ENCODE assay signal across 8 cellular contexts in the genomic region with DNA sequence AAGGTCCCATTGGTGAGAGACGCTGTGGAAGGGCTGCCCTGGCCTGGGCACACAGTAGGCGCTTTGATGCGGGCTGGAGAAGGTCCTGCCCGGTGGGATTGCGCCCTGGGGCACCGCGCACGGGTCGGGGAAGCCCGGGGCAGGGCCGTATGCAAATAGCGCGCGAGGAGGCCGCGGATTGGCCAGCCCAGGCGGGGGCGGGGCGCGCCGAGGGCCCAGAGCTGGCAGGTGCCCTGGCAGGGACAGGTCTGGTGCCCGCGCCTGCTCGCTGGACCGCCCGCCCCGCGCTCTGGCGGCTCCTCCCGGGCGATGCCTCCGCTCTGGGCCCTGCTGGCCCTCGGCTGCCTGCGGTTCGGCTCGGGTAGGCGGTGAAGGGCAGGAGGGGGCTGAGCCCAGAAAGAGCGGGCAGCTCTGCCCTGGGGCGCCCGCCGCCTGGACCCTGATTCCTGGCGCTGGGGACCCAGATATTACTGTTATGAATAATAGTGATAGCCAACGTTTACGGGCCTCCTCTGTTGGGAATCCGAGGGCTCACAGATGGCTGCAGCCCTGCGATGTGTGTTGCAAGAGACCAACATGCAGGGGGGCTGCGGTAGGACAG. TPM values are rescaled to one million over a fixed set of nuclear protein-coding genes. Genes with fewer than 3 reads are reported as not detected.
A peak's percentile ranks its signal among the peaks of the same experiment; 100 is the strongest.
DNase-seq lines count a peak whose midpoint lies in the region; TF ChIP-seq lines count a peak whose summit lies in the region.

A gene (plus strand): TSS at position 245 of the 601 bp plus-strand sequence. CDS start 65 bp downstream, at position 310.

- TF ChIP-seq EP300 in neural cell (conservative IDR thresholded peaks at IDR 0.05; ENCODE audit: poor library complexity, severe bottlenecking): no peak

- H3K27ac ChIP-seq in C4-2B: peak within 1 kb of the TSS; percentile 68
- no peak within 1 kb of the TSS for H3K27ac ChIP-seq in neural cell (ENCODE audit: low read length)
- no peak within 1 kb of the TSS for H3K27ac ChIP-seq in testis

- no peaks in the 10 kb centered on the region for H3F3A ChIP-seq in neural cell (ENCODE audit: insufficient read depth, low read length, poor library complexity, severe bottlenecking)

- no peaks in the 10 kb centered on the region for H3K79me2 ChIP-seq in neural cell (replicated peaks; ENCODE audit: insufficient read depth, low read length)

- no peak within 1 kb of the TSS for H3K4me2 ChIP-seq in neural cell (ENCODE audit: low read length)

- DNase-seq in MV-4-11 (lab: John Stamatoyannopoulos, UW): peak; percentile 15
- peak; percentile 62 for DNase-seq in activated CD8-positive, alpha-beta memory T cell treated with anti-CD3 and anti-CD28 coated beads, Interleukin-2, amount 50 U/mL, for 4 hours
- peak; percentile 32 to 37 for DNase-seq in erythroblast (lab: John Stamatoyannopoulos, UW)
- peak; percentile 73 for DNase-seq in testis
- no peak for DNase-seq in HuH-7.5 (ENCODE audit: low spot score)
- no peak for DNase-seq in HEK293T (ENCODE audit: extremely low spot score)

- no peak within 1 kb of the TSS for H2AFZ ChIP-seq in neural cell (ENCODE audit: low read depth, low read length)

- H3K9me3 ChIP-seq in neural cell (ENCODE audit: low read length) (no peaks in the 10 kb centered on the region), testis (no peaks in the 10 kb centered on the region)

- CTCF ChIA-PET in HEK293T (lab: Yijun Ruan, JAX): no interaction called here

- H3K9me2 ChIP-seq in neural cell (ENCODE audit: insufficient read depth, low read length): no peaks in the 10 kb centered on the region

- peak within 1 kb of the TSS; percentile 37 for H3K4me3 ChIP-seq in neural cell (ENCODE audit: low read length)
- peak within 1 kb of the TSS; percentile 24 to 44 for H3K4me3 ChIP-seq in testis

- intact Hi-C loops in testis (cut with DNase I; ENCODE audit: low total_unique reads): no loop called here

- TF ChIP-seq CTCF in C4-2B (conservative IDR thresholded peaks at IDR 0.05): no peak
- TF ChIP-seq CTCF in neural cell (IDR thresholded peaks at IDR 0.05; ENCODE audit: poor library complexity, severe bottlenecking): no peak
- TF ChIP-seq CTCF in testis (IDR thresholded peaks at IDR 0.05): no peak

- no peak for TF ChIP-seq RAD21 in neural cell (conservative IDR thresholded peaks at IDR 0.05)

- POLR2A ChIA-PET in HEK293T (lab: Yijun Ruan, JAX): no interaction called here

- WGBS in testis, 2 donors: 12 to 29% methylated on average over 5 to 47 of the region's 47 CpGs

- H3K36me3 ChIP-seq in neural cell (ENCODE audit: insufficient read depth, low read length) (no peaks in the 10 kb centered on the region), testis (ENCODE audit: low read depth, missing control alignments) (no peaks in the 10 kb centered on the region)

- H3K27me3 ChIP-seq in neural cell (ENCODE audit: insufficient read depth, low read depth, low read length): peaks cover 23% of the 10 kb centered on the region
- no peaks in the 10 kb centered on the region for H3K27me3 ChIP-seq in testis

- no peak for TF ChIP-seq POLR2A in erythroblast (IDR thresholded peaks at IDR 0.05; ENCODE audit: low read length)
- TF ChIP-seq POLR2A in testis (IDR thresholded peaks at IDR 0.05): no peak

- H4K20me1 ChIP-seq in neural cell (ENCODE audit: insufficient read depth): no peaks in the 10 kb centered on the region

- peaks cover 3% of the 10 kb centered on the region for H3K4me1 ChIP-seq in testis

- no peak within 1 kb of the TSS for H3K9ac ChIP-seq in neural cell (ENCODE audit: low read length)

TF ChIP-seq in neural cell, 6 proteins besides CTCF, POLR2A, EP300 and RAD21:
- TF ChIP-seq, protein P1, sequence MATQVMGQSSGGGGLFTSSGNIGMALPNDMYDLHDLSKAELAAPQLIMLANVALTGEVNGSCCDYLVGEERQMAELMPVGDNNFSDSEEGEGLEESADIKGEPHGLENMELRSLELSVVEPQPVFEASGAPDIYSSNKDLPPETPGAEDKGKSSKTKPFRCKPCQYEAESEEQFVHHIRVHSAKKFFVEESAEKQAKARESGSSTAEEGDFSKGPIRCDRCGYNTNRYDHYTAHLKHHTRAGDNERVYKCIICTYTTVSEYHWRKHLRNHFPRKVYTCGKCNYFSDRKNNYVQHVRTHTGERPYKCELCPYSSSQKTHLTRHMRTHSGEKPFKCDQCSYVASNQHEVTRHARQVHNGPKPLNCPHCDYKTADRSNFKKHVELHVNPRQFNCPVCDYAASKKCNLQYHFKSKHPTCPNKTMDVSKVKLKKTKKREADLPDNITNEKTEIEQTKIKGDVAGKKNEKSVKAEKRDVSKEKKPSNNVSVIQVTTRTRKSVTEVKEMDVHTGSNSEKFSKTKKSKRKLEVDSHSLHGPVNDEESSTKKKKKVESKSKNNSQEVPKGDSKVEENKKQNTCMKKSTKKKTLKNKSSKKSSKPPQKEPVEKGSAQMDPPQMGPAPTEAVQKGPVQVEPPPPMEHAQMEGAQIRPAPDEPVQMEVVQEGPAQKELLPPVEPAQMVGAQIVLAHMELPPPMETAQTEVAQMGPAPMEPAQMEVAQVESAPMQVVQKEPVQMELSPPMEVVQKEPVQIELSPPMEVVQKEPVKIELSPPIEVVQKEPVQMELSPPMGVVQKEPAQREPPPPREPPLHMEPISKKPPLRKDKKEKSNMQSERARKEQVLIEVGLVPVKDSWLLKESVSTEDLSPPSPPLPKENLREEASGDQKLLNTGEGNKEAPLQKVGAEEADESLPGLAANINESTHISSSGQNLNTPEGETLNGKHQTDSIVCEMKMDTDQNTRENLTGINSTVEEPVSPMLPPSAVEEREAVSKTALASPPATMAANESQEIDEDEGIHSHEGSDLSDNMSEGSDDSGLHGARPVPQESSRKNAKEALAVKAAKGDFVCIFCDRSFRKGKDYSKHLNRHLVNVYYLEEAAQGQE (IDR thresholded peaks at IDR 0.05; ENCODE audit: borderline replicate concordance): no peak
- TF ChIP-seq SMC3 (conservative IDR thresholded peaks at IDR 0.05; ENCODE audit: poor library complexity) (no peak), TAF1 (IDR thresholded peaks at IDR 0.05; ENCODE audit: low read depth) (no peak), MXI1 (conservative IDR thresholded peaks at IDR 0.05; ENCODE audit: poor library complexity, severe bottlenecking) (no peak), EZH2 (IDR thresholded peaks at IDR 0.05; ENCODE audit: borderline replicate concordance, insufficient read depth, low read length, poor library complexity, severe bottlenecking) (no peak), POLR2AphosphoS5 (IDR thresholded peaks at IDR 0.05) (no peak)

TF ChIP-seq in HEK293T, 16 proteins besides CTCF, POLR2A, EP300 and RAD21:
- TF ChIP-seq FOXK2 (IDR thresholded peaks at IDR 0.05): no peak
- TF ChIP-seq HDGF (IDR thresholded peaks at IDR 0.05; ENCODE audit: borderline replicate concordance): no peak
- TF ChIP-seq TARDBP (IDR thresholded peaks at IDR 0.05): no peak
- no peak for TF ChIP-seq ZNF384 (IDR thresholded peaks at IDR 0.05)
- no peak for TF ChIP-seq L3MBTL2 (conservative IDR thresholded peaks at IDR 0.05)
- TF ChIP-seq SP1 (IDR thresholded peaks at IDR 0.05): no peak
- no peak for TF ChIP-seq FOXA1 (IDR thresholded peaks at IDR 0.05)
- no peak for TF ChIP-seq NFRKB (IDR thresholded peaks at IDR 0.05)
- no peak for TF ChIP-seq FOXM1 (IDR thresholded peaks at IDR 0.05; ENCODE audit: borderline replicate concordance)
- no peak for TF ChIP-seq LEF1 (IDR thresholded peaks at IDR 0.05; ENCODE audit: borderline replicate concordance)
- TF ChIP-seq BHLHE40 (IDR thresholded peaks at IDR 0.05; ENCODE audit: borderline replicate concordance): no peak
- TF ChIP-seq, protein P2, sequence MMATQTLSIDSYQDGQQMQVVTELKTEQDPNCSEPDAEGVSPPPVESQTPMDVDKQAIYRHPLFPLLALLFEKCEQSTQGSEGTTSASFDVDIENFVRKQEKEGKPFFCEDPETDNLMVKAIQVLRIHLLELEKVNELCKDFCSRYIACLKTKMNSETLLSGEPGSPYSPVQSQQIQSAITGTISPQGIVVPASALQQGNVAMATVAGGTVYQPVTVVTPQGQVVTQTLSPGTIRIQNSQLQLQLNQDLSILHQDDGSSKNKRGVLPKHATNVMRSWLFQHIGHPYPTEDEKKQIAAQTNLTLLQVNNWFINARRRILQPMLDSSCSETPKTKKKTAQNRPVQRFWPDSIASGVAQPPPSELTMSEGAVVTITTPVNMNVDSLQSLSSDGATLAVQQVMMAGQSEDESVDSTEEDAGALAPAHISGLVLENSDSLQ (IDR thresholded peaks at IDR 0.05): no peak
- TF ChIP-seq CTBP1 (IDR thresholded peaks at IDR 0.05; ENCODE audit: borderline replicate concordance): no peak
- no peak for TF ChIP-seq SUZ12 (IDR thresholded peaks at IDR 0.05)
- TF ChIP-seq ARNT (IDR thresholded peaks at IDR 0.05): no peak
- no peak for TF ChIP-seq ELF4 (IDR thresholded peaks at IDR 0.05)
TF ChIP-seq in HEK293T: peak in this region for 0.

RNA-seq across cellular contexts. Expression of the gene that starts here (rescaled TPM):
- polyA plus RNA-seq in neural cell: not detected in 2 replicates
- not detected in 2 replicates for polyA minus RNA-seq in neural cell
- not detected for total RNA-seq in testis
- polyA plus RNA-seq in testis (ENCODE audit: insufficient read depth, low read depth, low replicate concordance): not detected

Comparison
In these comparisons a context has a peak if more than half of its experiments do, and no peak if none do; other contexts are left out.
1. Peak in DNase-seq and H3K4me3 ChIP-seq in testis; RNA of the gene not detected or under 1 TPM.
2. DNase-seq: peak in MV-4-11 (single experiment), activated CD8-positive, alpha-beta memory T cell treated with anti-CD3 and anti-CD28 coated beads, Interleukin-2, amount 50 U/mL, for 4 hours (single experiment) and erythroblast (2 of 2); none in HuH-7.5 (single experiment) and HEK293T (single experiment).